28 cellular contexts compared by ENCODE assay signal in genomic region chr12:44088647-44089046, GRCh38.
"Had no signal": no experiment of that assay in that cellular context is flagged by ENCODE, and none has a peak within 500 bp of the region (broad histone marks: within the 10 kb centered on the region; RNA-seq: fewer than 3 reads in every experiment).

No MANE protein-coding gene starts in this region.

- H3K27me3 Mint-ChIP-seq: activated CD4-positive, alpha-beta memory T cell treated with anti-CD3 and anti-CD28 coated beads for 36 hours; activated CD4-positive, alpha-beta T cell treated with anti-CD3 and anti-CD28 coated beads, Interleukin-2, amount 10 ng/mL, durations not matched to agents 7 days and 5 days; activated naive CD8-positive, alpha-beta T cell treated with anti-CD3 and anti-CD28 coated beads, Interleukin-2, amount 50 U/mL, for 24 hours; brain had no signal

- H3K27ac Mint-ChIP-seq: activated CD4-positive, alpha-beta memory T cell treated with anti-CD3 and anti-CD28 coated beads for 36 hours; activated CD4-positive, alpha-beta T cell treated with anti-CD3 and anti-CD28 coated beads, Interleukin-2, amount 10 ng/mL, durations not matched to agents 7 days and 5 days; activated naive CD4-positive, alpha-beta T cell treated with anti-CD3 and anti-CD28 coated beads, Interleukin-2, amount 50 U/mL, for 72 hours; activated naive CD8-positive, alpha-beta T cell treated with anti-CD3 and anti-CD28 coated beads, Interleukin-2, amount 50 U/mL, for 24 hours; brain had no signal

- H3K27ac ChIP-seq: PC-9, SK-N-MC, VCaP had no signal

- H3K4me3 Mint-ChIP-seq: activated CD4-positive, alpha-beta memory T cell treated with anti-CD3 and anti-CD28 coated beads for 36 hours; activated CD4-positive, alpha-beta T cell treated with anti-CD3 and anti-CD28 coated beads, Interleukin-2, amount 10 ng/mL, durations not matched to agents 7 days and 5 days; activated naive CD8-positive, alpha-beta T cell treated with anti-CD3 and anti-CD28 coated beads, Interleukin-2, amount 50 U/mL, for 24 hours; activated T-cell treated with anti-CD3 and anti-CD28 coated beads, Interleukin-2, amount 50 U/mL, for 4 hours; brain had no signal

- ATAC-seq: activated naive CD4-positive, alpha-beta T cell treated with anti-CD3 and anti-CD28 coated beads, Interleukin-2, amount 50 U/mL, for 72 hours; activated naive CD8-positive, alpha-beta T cell treated with anti-CD3 and anti-CD28 coated beads, Interleukin-2, amount 50 U/mL, for 24 hours; activated T-cell treated with anti-CD3 and anti-CD28 coated beads, Interleukin-2, amount 50 U/mL, for 4 hours had no signal

- H3K36me3 Mint-ChIP-seq: activated naive CD4-positive, alpha-beta T cell treated with anti-CD3 and anti-CD28 coated beads, Interleukin-2, amount 50 U/mL, for 72 hours had no signal

- DNase-seq: activated CD4-positive, alpha-beta memory T cell treated with anti-CD3 and anti-CD28 coated beads for 36 hours; activated CD4-positive, alpha-beta T cell treated with anti-CD3 and anti-CD28 coated beads, Interleukin-2, amount 10 ng/mL, durations not matched to agents 7 days and 5 days; activated CD4-positive, CD25-positive, alpha-beta regulatory T cell; activated CD8-positive, alpha-beta memory T cell treated with anti-CD3 and anti-CD28 coated beads for 24 hours; activated effector memory CD4-positive, alpha-beta T cell treated with anti-CD3 and anti-CD28 coated beads, Interleukin-2, amount 50 U/mL, for 16 hours; activated naive CD4-positive, alpha-beta T cell treated with Interleukin-2 at 50 U/mL for 16 hours; activated naive CD8-positive, alpha-beta T cell treated with anti-CD3 and anti-CD28 coated beads, Interleukin-2, amount 50 U/mL, for 24 hours; activated T-cell treated with anti-CD3 and anti-CD28 coated beads, Interleukin-2, amount 50 U/mL, for 4 hours; amygdala; caudate nucleus; IMR-90; Kasumi-1; KBM-7; NCI-H1048; NCI-H1417 treated with DMSO at 0.1 percent for 48 hours; NCI-H1694; NCI-H2029; NCI-H2107; NCI-H2171 treated with DMSO at 0.1 percent for 48 hours; NCI-H226; NCI-H526; NCI-H82; PC-9; T-helper 1 cell had no signal

- H3K4me1 Mint-ChIP-seq: activated CD4-positive, alpha-beta T cell treated with anti-CD3 and anti-CD28 coated beads, Interleukin-2, amount 10 ng/mL, durations not matched to agents 7 days and 5 days; activated naive CD8-positive, alpha-beta T cell treated with anti-CD3 and anti-CD28 coated beads, Interleukin-2, amount 50 U/mL, for 24 hours had no signal

- H3K4me3 ChIP-seq: PC-9, SK-N-MC had no signal
